In the genomic region with DNA sequence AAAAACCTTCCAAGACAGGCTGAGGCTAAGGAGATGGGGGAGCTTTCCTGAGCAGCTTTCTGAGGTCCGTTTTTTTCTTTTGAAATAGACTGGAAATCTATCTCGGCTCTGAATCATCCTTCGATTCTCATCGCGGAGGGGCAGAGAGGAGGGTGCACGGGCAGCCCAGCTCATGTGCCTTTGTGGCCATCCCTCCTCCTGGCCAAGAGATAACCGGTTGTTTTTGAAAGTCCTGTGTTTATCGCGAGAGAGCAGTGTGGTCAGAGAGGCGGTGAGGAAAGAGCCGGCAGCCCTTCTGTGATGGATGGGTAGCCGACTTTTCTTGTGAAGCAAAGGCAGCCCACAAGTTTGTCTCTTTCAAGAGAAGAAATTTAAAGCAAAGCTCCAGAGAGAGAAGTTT, we compare ENCODE assay signal across 1 cellular context.
TF ChIP-seq lines count a peak whose summit lies in the region.

No MANE protein-coding gene starts in this region.

TF ChIP-seq in K562, 482 proteins besides CTCF, POLR2A, EP300 and RAD21 (continued from another document and continues in another):
- TF ChIP-seq, protein P1, sequence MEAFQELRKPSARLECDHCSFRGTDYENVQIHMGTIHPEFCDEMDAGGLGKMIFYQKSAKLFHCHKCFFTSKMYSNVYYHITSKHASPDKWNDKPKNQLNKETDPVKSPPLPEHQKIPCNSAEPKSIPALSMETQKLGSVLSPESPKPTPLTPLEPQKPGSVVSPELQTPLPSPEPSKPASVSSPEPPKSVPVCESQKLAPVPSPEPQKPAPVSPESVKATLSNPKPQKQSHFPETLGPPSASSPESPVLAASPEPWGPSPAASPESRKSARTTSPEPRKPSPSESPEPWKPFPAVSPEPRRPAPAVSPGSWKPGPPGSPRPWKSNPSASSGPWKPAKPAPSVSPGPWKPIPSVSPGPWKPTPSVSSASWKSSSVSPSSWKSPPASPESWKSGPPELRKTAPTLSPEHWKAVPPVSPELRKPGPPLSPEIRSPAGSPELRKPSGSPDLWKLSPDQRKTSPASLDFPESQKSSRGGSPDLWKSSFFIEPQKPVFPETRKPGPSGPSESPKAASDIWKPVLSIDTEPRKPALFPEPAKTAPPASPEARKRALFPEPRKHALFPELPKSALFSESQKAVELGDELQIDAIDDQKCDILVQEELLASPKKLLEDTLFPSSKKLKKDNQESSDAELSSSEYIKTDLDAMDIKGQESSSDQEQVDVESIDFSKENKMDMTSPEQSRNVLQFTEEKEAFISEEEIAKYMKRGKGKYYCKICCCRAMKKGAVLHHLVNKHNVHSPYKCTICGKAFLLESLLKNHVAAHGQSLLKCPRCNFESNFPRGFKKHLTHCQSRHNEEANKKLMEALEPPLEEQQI (IDR thresholded peaks at IDR 0.05): no peak
- TF ChIP-seq ILK (tag; IDR thresholded peaks at IDR 0.05; ENCODE audit: borderline replicate concordance, low read depth): no peak
- TF ChIP-seq SREBF1 (IDR thresholded peaks at IDR 0.05; ENCODE audit: borderline replicate concordance, low read depth, low read length): no peak
- no peak for TF ChIP-seq NCOA1 (IDR thresholded peaks at IDR 0.05; ENCODE audit: low read depth)
- TF ChIP-seq RFX7 (CRISPR knock-in tag; IDR thresholded peaks at IDR 0.05): no peak
- TF ChIP-seq, protein P2, sequence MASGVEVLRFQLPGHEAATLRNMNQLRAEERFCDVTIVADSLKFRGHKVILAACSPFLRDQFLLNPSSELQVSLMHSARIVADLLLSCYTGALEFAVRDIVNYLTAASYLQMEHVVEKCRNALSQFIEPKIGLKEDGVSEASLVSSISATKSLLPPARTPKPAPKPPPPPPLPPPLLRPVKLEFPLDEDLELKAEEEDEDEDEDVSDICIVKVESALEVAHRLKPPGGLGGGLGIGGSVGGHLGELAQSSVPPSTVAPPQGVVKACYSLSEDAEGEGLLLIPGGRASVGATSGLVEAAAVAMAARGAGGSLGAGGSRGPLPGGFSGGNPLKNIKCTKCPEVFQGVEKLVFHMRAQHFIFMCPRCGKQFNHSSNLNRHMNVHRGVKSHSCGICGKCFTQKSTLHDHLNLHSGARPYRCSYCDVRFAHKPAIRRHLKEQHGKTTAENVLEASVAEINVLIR (CRISPR knock-in tag; IDR thresholded peaks at IDR 0.05): no peak; the same call in 1 of the 2 replicates
- TF ChIP-seq, protein P3, sequence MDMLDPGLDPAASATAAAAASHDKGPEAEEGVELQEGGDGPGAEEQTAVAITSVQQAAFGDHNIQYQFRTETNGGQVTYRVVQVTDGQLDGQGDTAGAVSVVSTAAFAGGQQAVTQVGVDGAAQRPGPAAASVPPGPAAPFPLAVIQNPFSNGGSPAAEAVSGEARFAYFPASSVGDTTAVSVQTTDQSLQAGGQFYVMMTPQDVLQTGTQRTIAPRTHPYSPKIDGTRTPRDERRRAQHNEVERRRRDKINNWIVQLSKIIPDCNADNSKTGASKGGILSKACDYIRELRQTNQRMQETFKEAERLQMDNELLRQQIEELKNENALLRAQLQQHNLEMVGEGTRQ (CRISPR knock-in tag; IDR thresholded peaks at IDR 0.05): peak; percentile 13; the same call in 1 of the 2 replicates
- TF ChIP-seq, protein P4, sequence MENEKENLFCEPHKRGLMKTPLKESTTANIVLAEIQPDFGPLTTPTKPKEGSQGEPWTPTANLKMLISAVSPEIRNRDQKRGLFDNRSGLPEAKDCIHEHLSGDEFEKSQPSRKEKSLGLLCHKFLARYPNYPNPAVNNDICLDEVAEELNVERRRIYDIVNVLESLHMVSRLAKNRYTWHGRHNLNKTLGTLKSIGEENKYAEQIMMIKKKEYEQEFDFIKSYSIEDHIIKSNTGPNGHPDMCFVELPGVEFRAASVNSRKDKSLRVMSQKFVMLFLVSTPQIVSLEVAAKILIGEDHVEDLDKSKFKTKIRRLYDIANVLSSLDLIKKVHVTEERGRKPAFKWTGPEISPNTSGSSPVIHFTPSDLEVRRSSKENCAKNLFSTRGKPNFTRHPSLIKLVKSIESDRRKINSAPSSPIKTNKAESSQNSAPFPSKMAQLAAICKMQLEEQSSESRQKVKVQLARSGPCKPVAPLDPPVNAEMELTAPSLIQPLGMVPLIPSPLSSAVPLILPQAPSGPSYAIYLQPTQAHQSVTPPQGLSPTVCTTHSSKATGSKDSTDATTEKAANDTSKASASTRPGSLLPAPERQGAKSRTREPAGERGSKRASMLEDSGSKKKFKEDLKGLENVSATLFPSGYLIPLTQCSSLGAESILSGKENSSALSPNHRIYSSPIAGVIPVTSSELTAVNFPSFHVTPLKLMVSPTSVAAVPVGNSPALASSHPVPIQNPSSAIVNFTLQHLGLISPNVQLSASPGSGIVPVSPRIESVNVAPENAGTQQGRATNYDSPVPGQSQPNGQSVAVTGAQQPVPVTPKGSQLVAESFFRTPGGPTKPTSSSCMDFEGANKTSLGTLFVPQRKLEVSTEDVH (IDR thresholded peaks at IDR 0.05; ENCODE audit: low read depth, partially characterized antibody): no peak
- TF ChIP-seq, protein P5, sequence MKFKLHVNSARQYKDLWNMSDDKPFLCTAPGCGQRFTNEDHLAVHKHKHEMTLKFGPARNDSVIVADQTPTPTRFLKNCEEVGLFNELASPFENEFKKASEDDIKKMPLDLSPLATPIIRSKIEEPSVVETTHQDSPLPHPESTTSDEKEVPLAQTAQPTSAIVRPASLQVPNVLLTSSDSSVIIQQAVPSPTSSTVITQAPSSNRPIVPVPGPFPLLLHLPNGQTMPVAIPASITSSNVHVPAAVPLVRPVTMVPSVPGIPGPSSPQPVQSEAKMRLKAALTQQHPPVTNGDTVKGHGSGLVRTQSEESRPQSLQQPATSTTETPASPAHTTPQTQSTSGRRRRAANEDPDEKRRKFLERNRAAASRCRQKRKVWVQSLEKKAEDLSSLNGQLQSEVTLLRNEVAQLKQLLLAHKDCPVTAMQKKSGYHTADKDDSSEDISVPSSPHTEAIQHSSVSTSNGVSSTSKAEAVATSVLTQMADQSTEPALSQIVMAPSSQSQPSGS (CRISPR knock-in tag; IDR thresholded peaks at IDR 0.05): no peak
- TF ChIP-seq EHMT2 (IDR thresholded peaks at IDR 0.05): no peak
- no peak for TF ChIP-seq ARNT (IDR thresholded peaks at IDR 0.05)
- TF ChIP-seq TEAD2 (tag; IDR thresholded peaks at IDR 0.05): no peak
- no peak for TF ChIP-seq MTA1 (IDR thresholded peaks at IDR 0.05; ENCODE audit: borderline replicate concordance)
- TF ChIP-seq SOX6 (IDR thresholded peaks at IDR 0.05): peak; percentile 78
- TF ChIP-seq, protein P6, sequence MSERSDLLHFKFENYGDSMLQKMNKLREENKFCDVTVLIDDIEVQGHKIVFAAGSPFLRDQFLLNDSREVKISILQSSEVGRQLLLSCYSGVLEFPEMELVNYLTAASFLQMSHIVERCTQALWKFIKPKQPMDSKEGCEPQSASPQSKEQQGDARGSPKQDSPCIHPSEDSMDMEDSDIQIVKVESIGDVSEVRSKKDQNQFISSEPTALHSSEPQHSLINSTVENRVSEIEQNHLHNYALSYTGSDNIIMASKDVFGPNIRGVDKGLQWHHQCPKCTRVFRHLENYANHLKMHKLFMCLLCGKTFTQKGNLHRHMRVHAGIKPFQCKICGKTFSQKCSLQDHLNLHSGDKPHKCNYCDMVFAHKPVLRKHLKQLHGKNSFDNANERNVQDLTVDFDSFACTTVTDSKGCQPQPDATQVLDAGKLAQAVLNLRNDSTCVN (CRISPR knock-in tag; IDR thresholded peaks at IDR 0.05): no peak
- no peak for TF ChIP-seq ATF1 (CRISPR knock-in tag; IDR thresholded peaks at IDR 0.05)
- TF ChIP-seq ATF1 (tag; IDR thresholded peaks at IDR 0.05): no peak
- TF ChIP-seq MCM3 (IDR thresholded peaks at IDR 0.05): no peak
- TF ChIP-seq, protein P7, sequence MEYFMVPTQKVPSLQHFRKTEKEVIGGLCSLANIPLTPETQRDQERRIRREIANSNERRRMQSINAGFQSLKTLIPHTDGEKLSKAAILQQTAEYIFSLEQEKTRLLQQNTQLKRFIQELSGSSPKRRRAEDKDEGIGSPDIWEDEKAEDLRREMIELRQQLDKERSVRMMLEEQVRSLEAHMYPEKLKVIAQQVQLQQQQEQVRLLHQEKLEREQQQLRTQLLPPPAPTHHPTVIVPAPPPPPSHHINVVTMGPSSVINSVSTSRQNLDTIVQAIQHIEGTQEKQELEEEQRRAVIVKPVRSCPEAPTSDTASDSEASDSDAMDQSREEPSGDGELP (CRISPR knock-in tag; IDR thresholded peaks at IDR 0.05; ENCODE audit: borderline replicate concordance): no peak
- TF ChIP-seq ZNF589 (CRISPR knock-in tag; IDR thresholded peaks at IDR 0.05; ENCODE audit: low read depth): peak; percentile 79; the same call in 1 of the 2 replicates
- TF ChIP-seq HMGN3 (IDR thresholded peaks at IDR 0.05; ENCODE audit: borderline replicate concordance, extremely low read depth, insufficient read length, low read depth, low read length): no peak
- TF ChIP-seq STAT5A (IDR thresholded peaks at IDR 0.05; ENCODE audit: borderline replicate concordance, low read length): peak; percentile 28; the same call in 1 of the 2 replicates
- TF ChIP-seq NFIC (IDR thresholded peaks at IDR 0.05): peak; percentile 57
- no peak for TF ChIP-seq XRCC3 (IDR thresholded peaks at IDR 0.05)
- TF ChIP-seq, protein P8, sequence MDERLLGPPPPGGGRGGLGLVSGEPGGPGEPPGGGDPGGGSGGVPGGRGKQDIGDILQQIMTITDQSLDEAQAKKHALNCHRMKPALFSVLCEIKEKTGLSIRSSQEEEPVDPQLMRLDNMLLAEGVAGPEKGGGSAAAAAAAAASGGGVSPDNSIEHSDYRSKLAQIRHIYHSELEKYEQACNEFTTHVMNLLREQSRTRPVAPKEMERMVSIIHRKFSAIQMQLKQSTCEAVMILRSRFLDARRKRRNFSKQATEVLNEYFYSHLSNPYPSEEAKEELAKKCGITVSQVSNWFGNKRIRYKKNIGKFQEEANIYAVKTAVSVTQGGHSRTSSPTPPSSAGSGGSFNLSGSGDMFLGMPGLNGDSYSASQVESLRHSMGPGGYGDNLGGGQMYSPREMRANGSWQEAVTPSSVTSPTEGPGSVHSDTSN (CRISPR knock-in tag; IDR thresholded peaks at IDR 0.05; ENCODE audit: low read depth): no peak
- TF ChIP-seq, protein P8 (tag; conservative IDR thresholded peaks at IDR 0.05; ENCODE audit: low read depth): peak; percentile 50
- no peak for TF ChIP-seq ZNF175 (CRISPR knock-in tag; IDR thresholded peaks at IDR 0.05; ENCODE audit: low read depth)
- TF ChIP-seq HDAC3 (IDR thresholded peaks at IDR 0.05; ENCODE audit: borderline replicate concordance, partially characterized antibody): no peak
- TF ChIP-seq NONO (IDR thresholded peaks at IDR 0.05; ENCODE audit: low read depth in 2 of 2, low read length in 1 of 2): no peak
- TF ChIP-seq, protein P9, sequence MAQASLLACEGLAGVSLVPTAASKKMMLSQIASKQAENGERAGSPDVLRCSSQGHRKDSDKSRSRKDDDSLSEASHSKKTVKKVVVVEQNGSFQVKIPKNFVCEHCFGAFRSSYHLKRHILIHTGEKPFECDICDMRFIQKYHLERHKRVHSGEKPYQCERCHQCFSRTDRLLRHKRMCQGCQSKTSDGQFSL (CRISPR knock-in tag; IDR thresholded peaks at IDR 0.05): no peak
- TF ChIP-seq, protein P9 (tag; IDR thresholded peaks at IDR 0.05): no peak
- TF ChIP-seq, protein P10, sequence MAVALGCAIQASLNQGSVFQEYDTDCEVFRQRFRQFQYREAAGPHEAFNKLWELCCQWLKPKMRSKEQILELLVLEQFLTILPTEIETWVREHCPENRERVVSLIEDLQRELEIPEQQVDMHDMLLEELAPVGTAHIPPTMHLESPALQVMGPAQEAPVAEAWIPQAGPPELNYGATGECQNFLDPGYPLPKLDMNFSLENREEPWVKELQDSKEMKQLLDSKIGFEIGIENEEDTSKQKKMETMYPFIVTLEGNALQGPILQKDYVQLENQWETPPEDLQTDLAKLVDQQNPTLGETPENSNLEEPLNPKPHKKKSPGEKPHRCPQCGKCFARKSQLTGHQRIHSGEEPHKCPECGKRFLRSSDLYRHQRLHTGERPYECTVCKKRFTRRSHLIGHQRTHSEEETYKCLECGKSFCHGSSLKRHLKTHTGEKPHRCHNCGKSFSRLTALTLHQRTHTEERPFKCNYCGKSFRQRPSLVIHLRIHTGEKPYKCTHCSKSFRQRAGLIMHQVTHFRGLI (CRISPR knock-in tag; IDR thresholded peaks at IDR 0.05): no peak
- peak; percentile 68 for TF ChIP-seq FOXM1 (IDR thresholded peaks at IDR 0.05; ENCODE audit: low read depth)
- TF ChIP-seq FOXM1 (CRISPR knock-in tag; IDR thresholded peaks at IDR 0.05; ENCODE audit: low read depth): no peak
- TF ChIP-seq SIN3A (IDR thresholded peaks at IDR 0.05; ENCODE audit: borderline replicate concordance in 2 of 2, control insufficient read depth in 1 of 2, low read depth in 2 of 2, low read length in 2 of 2): no peak
- no peak for TF ChIP-seq ZNF232 (CRISPR knock-in tag; IDR thresholded peaks at IDR 0.05)
- no peak for TF ChIP-seq GTF2A2 (tag; IDR thresholded peaks at IDR 0.05)
- TF ChIP-seq ZNF785 (CRISPR knock-in tag; IDR thresholded peaks at IDR 0.05): no peak
- no peak for TF ChIP-seq HMG20B (CRISPR knock-in tag; IDR thresholded peaks at IDR 0.05)
- no peak for TF ChIP-seq ZNF436 (CRISPR knock-in tag; IDR thresholded peaks at IDR 0.05)
- TF ChIP-seq MYBL2 (IDR thresholded peaks at IDR 0.05; ENCODE audit: low read depth): peak; percentile 85
- TF ChIP-seq MYBL2 (CRISPR knock-in tag; IDR thresholded peaks at IDR 0.05; ENCODE audit: borderline replicate concordance): no peak
- no peak for TF ChIP-seq CBX2 (IDR thresholded peaks at IDR 0.05; ENCODE audit: insufficient read depth, low read length, poor library complexity, severe bottlenecking)
